Comparison of ENCODE assay signal across 28 cellular contexts in genomic region chr14:67393689-67394088, GRCh38. TPM values are rescaled to one million over a fixed set of nuclear protein-coding genes. Genes with fewer than 3 reads are reported as not detected.
A peak's percentile ranks its signal among the peaks of the same experiment; 100 is the strongest.
DNase-seq lines count a peak whose midpoint lies in the region; ATAC-seq and TF ChIP-seq lines count a peak whose summit lies in the region.
"Had no signal": no experiment of that assay in that cellular context is flagged by ENCODE, and none has a peak within 500 bp of the region (broad histone marks: within the 10 kb centered on the region; RNA-seq: fewer than 3 reads in every experiment).

No MANE protein-coding gene starts in this region.

- intact Hi-C loops in esophagus muscularis mucosa (cut with DNase I), result no loop called here
- intact Hi-C loops in natural killer cell (cut with micrococcal nuclease), result no loop called here

- H3K36me3 ChIP-seq in esophagus muscularis mucosa (no peaks in the 10 kb centered on the region), thymus (ENCODE audit: control insufficient read depth, insufficient read depth) (no peaks in the 10 kb centered on the region)
- H3K36me3 ChIP-seq: SJCRH30 had no signal

- WGBS in esophagus muscularis mucosa, result 58% methylated on average over 6 of the region's 6 CpGs
- whole genome bisulfite sequencing in thymus, result 86% methylated on average over 6 of the region's 6 CpGs

- H3K9me3 ChIP-seq in esophagus muscularis mucosa, result no peaks in the 10 kb centered on the region
- no peaks in the 10 kb centered on the region for H3K9me3 ChIP-seq in thymus (ENCODE audit: control insufficient read depth)
- H3K9me3 ChIP-seq: A549, SJCRH30 had no signal

- H3K27me3 ChIP-seq in esophagus muscularis mucosa, result peaks cover 0 to 6% (median 3%) of the 10 kb centered on the region in 4 donors
- no peaks in the 10 kb centered on the region for H3K27me3 ChIP-seq in thymus (ENCODE audit: control insufficient read depth, insufficient read depth)
- H3K27me3 ChIP-seq: SJCRH30 had no signal

- ATAC-seq in HG03520 (IDR thresholded peaks at IDR 0.05; ENCODE audit: unreplicated experiment), result no peak
- ATAC-seq in natural killer cell, result no peak
- ATAC-seq: A549, GM23338, Right ventricle myocardium inferior, SK-N-SH treated with all-trans-retinoic acid at 6 μM for 48 hours had no signal

- H3K4me3 ChIP-seq in LNCaP clone FGC (ENCODE audit: low read depth, low read length), result no peak overlapping the region
- no peak overlapping the region for H3K4me3 ChIP-seq in esophagus muscularis mucosa
- no peak overlapping the region for H3K4me3 ChIP-seq in thymus (ENCODE audit: low read length)
- H3K4me3 ChIP-seq: A549, GM23338, PC-9, SJCRH30 had no signal

- no peak for TF ChIP-seq EP300 in esophagus muscularis mucosa (IDR thresholded peaks at IDR 0.05)

- DNase-seq in LNCaP clone FGC (ENCODE audit: low read depth) (peak; percentile 54), esophagus muscularis mucosa (ENCODE audit: extremely low spot score) (peak; percentile 72), NCI-H2227 (lab: John Stamatoyannopoulos, UW; ENCODE audit: unreplicated experiment) (no peak), natural killer cell (no peak)
- DNase-seq: CD8-positive, alpha-beta memory T cell; DMS 273 treated with DMSO at 0.1 percent for 48 hours; DMS79; GF-D8; H9; HFFc6; Karpas-422; MM.1S; NCI-H2029; NCI-H446 treated with DMSO at 0.1 percent for 48 hours; NCI-H526; NCI-H82; NK-92 treated with Interleukin-12 subunit alpha and Interleukin-12 subunit beta, amount 100 ng/mL, for 24 hours; SJCRH30 had no signal

- H3K27ac Mint-ChIP-seq in natural killer cell, result no peak overlapping the region
- H3K27ac Mint-ChIP-seq: CD8-positive, alpha-beta memory T cell; GM23338; HFFc6 had no signal

- TF ChIP-seq POLR2A in esophagus muscularis mucosa (IDR thresholded peaks at IDR 0.05; ENCODE audit: low read depth), result no peak

- TF ChIP-seq CTCF in C4-2B (conservative IDR thresholded peaks at IDR 0.05) (no peak), LNCaP clone FGC (IDR thresholded peaks at IDR 0.05; ENCODE audit: control insufficient read depth, extremely low read depth, insufficient read depth) (no peak), esophagus muscularis mucosa (IDR thresholded peaks at IDR 0.05) (no peak), natural killer cell (IDR thresholded peaks at IDR 0.05) (no peak)

- H3K36me3 Mint-ChIP-seq in natural killer cell, result no peaks in the 10 kb centered on the region
- H3K36me3 Mint-ChIP-seq: CD14-positive monocyte; CD8-positive, alpha-beta memory T cell had no signal

- no peaks in the 10 kb centered on the region for H3K4me1 Mint-ChIP-seq in natural killer cell

- H3K4me1 ChIP-seq in esophagus muscularis mucosa (no peaks in the 10 kb centered on the region), thymus (ENCODE audit: control insufficient read depth, insufficient read depth, low read length) (peaks cover 21% of the 10 kb centered on the region)
- H3K4me1 ChIP-seq: A549 had no signal

- H3K4me3 Mint-ChIP-seq in natural killer cell, result no peak overlapping the region
- H3K4me3 Mint-ChIP-seq: CD14-positive monocyte; CD8-positive, alpha-beta memory T cell; GM23338; H9; HFFc6 had no signal

- H3K27ac ChIP-seq in C4-2B (peak overlapping the region; percentile 27), esophagus muscularis mucosa (replicated peaks in 1 of 4) (no peak overlapping the region), thymus (ENCODE audit: low read depth) (peak overlapping the region; percentile 2)
- H3K27ac ChIP-seq: A549, HL-60, PC-9, SJCRH30 had no signal

- H3K27me3 Mint-ChIP-seq in natural killer cell (ENCODE audit: low read depth in 2 of 2), result peaks cover 0 to 3% of the 10 kb centered on the region in 2 donors

- no peaks in the 10 kb centered on the region for H3K9me3 Mint-ChIP-seq in natural killer cell
- H3K9me3 Mint-ChIP-seq: CD8-positive, alpha-beta memory T cell; GM23338; H9; HFFc6 had no signal

RNA-seq across cellular contexts. Expression of gene PLEK2, which starts 18.3 kb away (rescaled TPM):
- total RNA-seq in esophagus muscularis mucosa (under 1 TPM in 3 of 4 donors, not detected in 1; 0.40 to 0.66 (median 0.65) TPM), natural killer cell (not detected)
- polyA plus RNA-seq in thymus, result 22.0 TPM
- total RNA-seq: H9, Right ventricle myocardium inferior, SJCRH30 had no signal

RNA-seq across cellular contexts. Expression of gene EIF2S1, which starts 33.6 kb away (rescaled TPM):
- total RNA-seq in esophagus muscularis mucosa, result 100 to 1,000 TPM in 3 of 4 donors, 10 to 100 TPM in 1; 73.2 to 178 (median 114) TPM
- 42.7 TPM for polyA plus RNA-seq in thymus
- total RNA-seq in natural killer cell, result 10 to 100 TPM; 31.6 to 37.7 (median 33.2) TPM

RNA-seq across cellular contexts. Expression of gene ATP6V1D, which starts 34.1 kb away (rescaled TPM):
- total RNA-seq in esophagus muscularis mucosa, result 100 to 1,000 TPM in 1 of 4 donors, 10 to 100 TPM in 3; 69.3 to 117 (median 98.4) TPM
- 71.1 TPM for polyA plus RNA-seq in thymus
- total RNA-seq in natural killer cell, result 10 to 100 TPM; 61.9 to 77.5 (median 70.0) TPM

Comparison
In these comparisons a context has a peak if more than half of its experiments do, and no peak if none do; other contexts are left out.
1. H3K27ac ChIP-seq: peak in C4-2B (single experiment) and thymus (single experiment); none in esophagus muscularis mucosa (0 of 4).
2. DNase-seq: peak in LNCaP clone FGC (single experiment) and esophagus muscularis mucosa (single experiment); none in NCI-H2227 (single experiment) and natural killer cell (single experiment).